30 cellular contexts compared by ENCODE assay signal in the genomic region with DNA sequence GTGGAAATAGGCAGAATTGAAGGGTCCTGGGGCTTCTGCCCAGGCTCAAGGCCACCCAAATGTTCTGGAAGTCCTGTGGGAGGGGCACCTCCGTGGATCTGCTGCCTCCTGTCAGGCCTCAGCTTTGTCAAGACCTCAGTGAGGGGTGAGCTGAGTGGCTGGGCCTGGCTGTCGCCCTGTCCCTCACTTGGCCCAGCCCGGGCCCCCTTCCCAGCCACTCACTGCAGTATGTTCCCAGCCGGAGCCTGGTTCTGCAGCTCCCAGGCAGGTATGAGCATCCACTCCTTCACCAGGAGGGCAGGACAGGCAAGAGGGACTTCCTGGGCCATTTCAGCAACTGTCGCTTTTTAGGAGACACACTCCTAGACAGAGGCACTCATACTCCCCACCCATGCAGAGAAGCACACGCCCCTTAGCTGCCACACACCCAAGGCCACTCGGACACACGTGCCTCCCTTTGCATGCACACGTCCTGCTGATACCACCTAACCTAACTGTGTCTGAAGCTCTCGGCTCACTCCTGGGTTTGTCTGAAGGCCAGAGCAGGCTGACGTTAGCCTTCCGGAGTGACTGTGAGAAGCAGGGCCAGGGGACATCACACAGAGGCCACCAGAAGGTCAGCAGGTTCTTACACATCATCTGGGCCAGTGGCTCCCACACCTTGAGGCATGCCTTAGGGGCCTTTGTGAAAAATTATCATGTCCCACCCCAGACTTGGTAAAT.
A peak's percentile ranks its signal among the peaks of the same experiment; 100 is the strongest.
DNase-seq lines count a peak whose midpoint lies in the region; ATAC-seq and TF ChIP-seq lines count a peak whose summit lies in the region.
"Had no signal": no experiment of that assay in that cellular context is flagged by ENCODE, and none has a peak within 500 bp of the region (broad histone marks: within the 10 kb centered on the region; RNA-seq: fewer than 3 reads in every experiment).

No MANE protein-coding gene starts in this region.

- H3K4me1 ChIP-seq in ascending aorta = peaks cover 40 to 48% of the 10 kb centered on the region in 2 donors
- H3K4me1 ChIP-seq in heart left ventricle = peaks cover 0 to 71% (median 44%) of the 10 kb centered on the region in 12 donors
- H3K4me1 ChIP-seq in tibial artery = peaks cover 0 to 68% (median 64%) of the 10 kb centered on the region in 4 donors
- H3K4me1 ChIP-seq: body of pancreas had no signal

- H3K27ac Mint-ChIP-seq in nephron = peak overlapping the region; percentile 33 to 83 (median 83)
- H3K27ac Mint-ChIP-seq in stimulated activated memory B cell treated with anti-CD40 and anti-IgM and Interleukin-4, amounts not matched to agents 10 μg/mL and 1 μg/mL and 100 μg/mL, for 72 hours = no peak overlapping the region
- H3K27ac Mint-ChIP-seq: activated naive CD8-positive, alpha-beta T cell treated with anti-CD3 and anti-CD28 coated beads, Interleukin-2, amount 50 U/mL, for 24 hours; naive thymus-derived CD8-positive, alpha-beta T cell had no signal

- WGBS in heart left ventricle, 4 donors = 36 to 52% (median 49%) methylated on average over 11 to 12 of the region's 12 CpGs

- no peak for TF ChIP-seq CTCF in ascending aorta (IDR thresholded peaks at IDR 0.05)
- no peak for TF ChIP-seq CTCF in heart left ventricle (IDR thresholded peaks at IDR 0.05)
- TF ChIP-seq CTCF in nephron (IDR thresholded peaks at IDR 0.05; ENCODE audit: unreplicated experiment in 3 of 3) = no peak
- no peak for TF ChIP-seq CTCF in tibial artery (IDR thresholded peaks at IDR 0.05)
- TF ChIP-seq CTCF in omental fat pad (IDR thresholded peaks at IDR 0.05) = no peak

- H3K36me3 ChIP-seq in ascending aorta (no peaks in the 10 kb centered on the region), heart left ventricle (no peaks in the 10 kb centered on the region), tibial artery (no peaks in the 10 kb centered on the region)
- H3K36me3 ChIP-seq: BLaER1 treated with 17β-estradiol and CSF1 and Interleukin-3, amounts not matched to agents 10 nM and 100 nM; gastroesophageal sphincter; left lung; ovary; transverse colon had no signal

- H3K4me3 Mint-ChIP-seq in nephron = no peak overlapping the region
- no peak overlapping the region for H3K4me3 Mint-ChIP-seq in stimulated activated memory B cell treated with anti-CD40 and anti-IgM and Interleukin-4, amounts not matched to agents 10 μg/mL and 1 μg/mL and 100 μg/mL, for 72 hours
- H3K4me3 Mint-ChIP-seq: activated naive CD8-positive, alpha-beta T cell treated with anti-CD3 and anti-CD28 coated beads, Interleukin-2, amount 50 U/mL, for 24 hours; naive thymus-derived CD8-positive, alpha-beta T cell had no signal

- intact Hi-C loops in ascending aorta (cut with DNase I) = loop anchor here (2.0 to 5.0 kb wide), 2 partner anchors 13 to 183 kb away; no protein-coding TSS in a partner anchor
- intact Hi-C loops in heart left ventricle (cut with DNase I) = loop anchor here in 6 of 10 donors (5.0 to 10.0 kb wide), 3 partner anchors 68 to 185 kb away; partner anchors contain the start of gene COL13A1 (in 4 of the 6)
- intact Hi-C loops in tibial artery (cut with DNase I; ENCODE audit: low total_unique reads) = no loop called here
- intact Hi-C loops in left colon (cut with DNase I, micrococcal nuclease) = no loop called here

- H3K4me3 ChIP-seq in ascending aorta (no peak overlapping the region), heart left ventricle (no peak overlapping the region), tibial artery (no peak overlapping the region)
- H3K4me3 ChIP-seq: BLaER1 treated with 17β-estradiol and CSF1 and Interleukin-3, amounts not matched to agents 10 nM and 100 nM; body of pancreas; gastroesophageal sphincter; GM12878; left lung; ovary; PC-9; transverse colon had no signal

- TF ChIP-seq POLR2A in heart left ventricle (IDR thresholded peaks at IDR 0.05) = no peak

- peak in 3 of 4 donors; percentile 17 to 30 (median 18) for ATAC-seq in heart left ventricle
- ATAC-seq in left colon = no peak
- ATAC-seq in stimulated activated memory B cell treated with anti-CD40 and anti-IgM and Interleukin-4, amounts not matched to agents 10 μg/mL and 1 μg/mL and 100 μg/mL, for 72 hours = no peak
- no peak for ATAC-seq in omental fat pad (ENCODE audit: low FRiP score)
- ATAC-seq: activated naive CD8-positive, alpha-beta T cell treated with anti-CD3 and anti-CD28 coated beads, Interleukin-2, amount 50 U/mL, for 24 hours; body of pancreas; GM12878; naive thymus-derived CD8-positive, alpha-beta T cell had no signal

- no peaks in the 10 kb centered on the region for H3K36me3 Mint-ChIP-seq in nephron (ENCODE audit: low read depth)
- H3K36me3 Mint-ChIP-seq in stimulated activated memory B cell treated with anti-CD40 and anti-IgM and Interleukin-4, amounts not matched to agents 10 μg/mL and 1 μg/mL and 100 μg/mL, for 72 hours = no peaks in the 10 kb centered on the region
- H3K36me3 Mint-ChIP-seq: naive thymus-derived CD8-positive, alpha-beta T cell had no signal

- no peaks in the 10 kb centered on the region for H3K9me3 Mint-ChIP-seq in nephron
- no peaks in the 10 kb centered on the region for H3K9me3 Mint-ChIP-seq in stimulated activated memory B cell treated with anti-CD40 and anti-IgM and Interleukin-4, amounts not matched to agents 10 μg/mL and 1 μg/mL and 100 μg/mL, for 72 hours
- H3K9me3 Mint-ChIP-seq: activated naive CD8-positive, alpha-beta T cell treated with anti-CD3 and anti-CD28 coated beads, Interleukin-2, amount 50 U/mL, for 24 hours; naive thymus-derived CD8-positive, alpha-beta T cell had no signal

- DNase-seq in ascending aorta (ENCODE audit: low spot score in 2 of 2) (no peak), heart left ventricle (peak in 1 of 5 donors; percentile 42), tibial artery (no peak), left colon (no peak), omental fat pad (ENCODE audit: low spot score) (no peak)
- DNase-seq: activated CD4-positive, alpha-beta T cell treated with anti-CD3 and anti-CD28 coated beads, Interleukin-2, amount 50 U/mL, for 48 hours; activated CD4-positive, CD25-positive, alpha-beta regulatory T cell treated with anti-CD3 and anti-CD28 coated beads, Interleukin-2, amount 50 U/mL, for 72 hours; activated naive CD4-positive, alpha-beta T cell; activated naive CD8-positive, alpha-beta T cell treated with anti-CD3 and anti-CD28 coated beads, Interleukin-2, amount 50 U/mL, for 24 hours; activated T-cell treated with anti-CD3 and anti-CD28 coated beads, Interleukin-2, amount 50 U/mL, for 48 hours; body of pancreas; cerebellar nuclear complex; DMS153; left lung; naive thymus-derived CD8-positive, alpha-beta T cell; NCI-H1417; NCI-H2029 treated with DMSO at 0.1 percent for 48 hours; NCI-H526; PC-9; retina; SIG-M5; stimulated activated CD4-positive, alpha-beta T cell treated with anti-CD3 and anti-CD28 coated beads, Interleukin-2, amount 100 ng/mL, for 48 hours; transverse colon had no signal

- H3K9me3 ChIP-seq in ascending aorta = no peaks in the 10 kb centered on the region
- H3K9me3 ChIP-seq in heart left ventricle = no peaks in the 10 kb centered on the region
- no peaks in the 10 kb centered on the region for H3K9me3 ChIP-seq in tibial artery
- H3K9me3 ChIP-seq: BLaER1 treated with 17β-estradiol and CSF1 and Interleukin-3, amounts not matched to agents 10 nM and 100 nM; body of pancreas; gastroesophageal sphincter; left lung; ovary; transverse colon had no signal

- H3K27ac ChIP-seq in ascending aorta (peak overlapping the region; percentile 92 to 93), heart left ventricle (peak overlapping the region; percentile 26 to 92 (median 81)), tibial artery (peak overlapping the region; percentile 82 to 91)
- H3K27ac ChIP-seq: BLaER1 treated with 17β-estradiol and CSF1 and Interleukin-3, amounts not matched to agents 10 nM and 100 nM; body of pancreas; HL-60; left lung; PC-9 had no signal

- H3K4me1 Mint-ChIP-seq in nephron = peaks cover 40% of the 10 kb centered on the region
- no peaks in the 10 kb centered on the region for H3K4me1 Mint-ChIP-seq in stimulated activated memory B cell treated with anti-CD40 and anti-IgM and Interleukin-4, amounts not matched to agents 10 μg/mL and 1 μg/mL and 100 μg/mL, for 72 hours

- peaks cover 3% of the 10 kb centered on the region for H3K27me3 Mint-ChIP-seq in nephron (ENCODE audit: low read depth)
- peaks cover 43% of the 10 kb centered on the region for H3K27me3 Mint-ChIP-seq in stimulated activated memory B cell treated with anti-CD40 and anti-IgM and Interleukin-4, amounts not matched to agents 10 μg/mL and 1 μg/mL and 100 μg/mL, for 72 hours

- H3K27me3 ChIP-seq in ascending aorta = no peaks in the 10 kb centered on the region
- no peaks in the 10 kb centered on the region for H3K27me3 ChIP-seq in heart left ventricle
- no peaks in the 10 kb centered on the region for H3K27me3 ChIP-seq in tibial artery
- H3K27me3 ChIP-seq: BLaER1 treated with 17β-estradiol and CSF1 and Interleukin-3, amounts not matched to agents 10 nM and 100 nM; body of pancreas; left lung; ovary; transverse colon had no signal

Comparison
In these comparisons a context has a peak if more than half of its experiments do, and no peak if none do; other contexts are left out.
1. ATAC-seq: peak in heart left ventricle (3 of 4); none in left colon (single experiment), stimulated activated memory B cell treated with anti-CD40 and anti-IgM and Interleukin-4, amounts not matched to agents 10 μg/mL and 1 μg/mL and 100 μg/mL, for 72 hours (single experiment) and omental fat pad (single experiment).
2. intact Hi-C loops: an anchor here in ascending aorta (2.0 to 5.0 kb wide) and heart left ventricle (5.0 to 10.0 kb wide); none called in tibial artery and left colon.
3. Peak in every context shown above with its lines, with median percentiles within 50 percentile points of each other: H3K27ac ChIP-seq.